25 cellular contexts compared by ENCODE assay signal in the genomic region with DNA sequence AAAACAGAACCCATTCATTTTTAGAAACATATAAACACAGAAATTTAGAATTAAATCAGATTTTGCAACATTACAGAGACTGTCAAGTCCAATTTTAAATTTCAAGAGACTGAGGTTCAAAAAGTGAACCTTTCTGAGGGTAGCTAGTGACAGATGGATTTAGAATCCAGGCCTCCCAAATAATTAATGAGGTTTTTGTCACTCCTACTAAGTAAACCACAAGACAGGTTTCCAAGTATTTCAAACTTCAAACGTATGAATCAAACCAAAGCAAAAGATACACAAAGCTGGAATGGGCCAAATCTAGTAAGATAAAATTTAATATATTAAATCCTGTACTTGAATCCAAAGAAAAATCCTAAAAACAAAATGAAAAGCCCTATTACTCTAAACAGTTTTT. TPM values are rescaled to one million over a fixed set of nuclear protein-coding genes. Genes with fewer than 3 reads are reported as not detected.
A peak's percentile ranks its signal among the peaks of the same experiment; 100 is the strongest.
DNase-seq lines count a peak whose midpoint lies in the region; ATAC-seq and TF ChIP-seq lines count a peak whose summit lies in the region.
"Had no signal": no experiment of that assay in that cellular context is flagged by ENCODE, and none has a peak within 500 bp of the region (broad histone marks: within the 10 kb centered on the region; RNA-seq: fewer than 3 reads in every experiment).

No MANE protein-coding gene starts in this region.

- DNase-seq in CD4-positive, CD25-positive, alpha-beta regulatory T cell, result no peak
- DNase-seq in GM23248 (no peak), T-helper 17 cell (no peak), omental fat pad (ENCODE audit: low spot score) (no peak), MV-4-11 (lab: John Stamatoyannopoulos, UW) (no peak), OCI-M2 (lab: John Stamatoyannopoulos, UW; ENCODE audit: unreplicated experiment) (no peak)
- no peak for DNase-seq in stimulated activated naive CD4-positive, alpha-beta T cell (lab: John Stamatoyannopoulos, UW)
- DNase-seq: Caco-2; DMS53; GDM1; GOT3; HCEC 1CT; KBM-7; NCI-H1105; NCI-H1694; NCI-H2081; NCI-H2171; NCI-H345; NCI-H524; NCI-H774; NK-92 treated with Interleukin-12 subunit alpha and Interleukin-12 subunit beta, amount 100 ng/mL, for 24 hours; Right ventricle myocardium superior had no signal

- no peak overlapping the region for H3K27ac ChIP-seq in CD4-positive, CD25-positive, alpha-beta regulatory T cell (ENCODE audit: insufficient read depth, low read length, poor library complexity, severe bottlenecking)
- H3K27ac ChIP-seq in GM23248, result 0 out of 2 replicates have a peak overlapping the region, but pooled peaks have one; percentile 10
- H3K27ac ChIP-seq: A549 had no signal

- peaks cover 15% of the 10 kb centered on the region for H3K4me1 ChIP-seq in CD4-positive, CD25-positive, alpha-beta regulatory T cell (ENCODE audit: control insufficient read depth, insufficient read depth, low read length, poor library complexity, severe bottlenecking)
- H3K4me1 ChIP-seq in GM23248 (ENCODE audit: insufficient read depth), result peaks cover 22% of the 10 kb centered on the region
- H3K4me1 ChIP-seq: Caco-2 had no signal

- H3K9me3 ChIP-seq in CD4-positive, CD25-positive, alpha-beta regulatory T cell (ENCODE audit: control insufficient read depth in 2 of 2, low read length in 2 of 2), result no peaks in the 10 kb centered on the region
- H3K9me3 ChIP-seq in GM23248 (ENCODE audit: low read depth) (no peaks in the 10 kb centered on the region), T-helper 17 cell (ENCODE audit: control insufficient read depth, low read length, poor library complexity, severe bottlenecking) (no peaks in the 10 kb centered on the region)
- H3K9me3 ChIP-seq: A549, Caco-2 had no signal

- H3K4me3 Mint-ChIP-seq in CD4-positive, CD25-positive, alpha-beta regulatory T cell, result no peak overlapping the region
- no peak overlapping the region for H3K4me3 Mint-ChIP-seq in T-helper 17 cell
- H3K4me3 Mint-ChIP-seq: B cell, CD14-positive monocyte had no signal

- H3K4me1 Mint-ChIP-seq in CD4-positive, CD25-positive, alpha-beta regulatory T cell, result peaks cover 24 to 50% (median 33%) of the 10 kb centered on the region in 4 donors
- H3K4me1 Mint-ChIP-seq in T-helper 17 cell, result peaks cover 12% of the 10 kb centered on the region
- H3K4me1 Mint-ChIP-seq: CD14-positive monocyte had no signal

- H3K9me2 ChIP-seq in GM23248 (ENCODE audit: insufficient read depth), result no peaks in the 10 kb centered on the region

- ATAC-seq in CD4-positive, CD25-positive, alpha-beta regulatory T cell (ENCODE audit: low read depth in 2 of 2), result no peak
- ATAC-seq in T-helper 17 cell (no peak), omental fat pad (ENCODE audit: low FRiP score) (peak; percentile 52)
- ATAC-seq: A549 had no signal

- no peak overlapping the region for H2AFZ ChIP-seq in GM23248

- H3K9ac ChIP-seq in GM23248, result no peak overlapping the region

- peaks cover 20% of the 10 kb centered on the region for H3K36me3 Mint-ChIP-seq in CD4-positive, CD25-positive, alpha-beta regulatory T cell
- no peaks in the 10 kb centered on the region for H3K36me3 Mint-ChIP-seq in T-helper 17 cell (ENCODE audit: low read depth)

- peak overlapping the region in 2 of 3 donors; percentile 16 to 69 for H3K27ac Mint-ChIP-seq in CD4-positive, CD25-positive, alpha-beta regulatory T cell
- peak overlapping the region; percentile 77 for H3K27ac Mint-ChIP-seq in T-helper 17 cell
- H3K27ac Mint-ChIP-seq: B cell had no signal

- peaks cover 28% of the 10 kb centered on the region for H3K36me3 ChIP-seq in CD4-positive, CD25-positive, alpha-beta regulatory T cell (ENCODE audit: control insufficient read depth, insufficient read depth, low read length)
- H3K36me3 ChIP-seq in GM23248 (ENCODE audit: low read depth), result peaks cover 13% of the 10 kb centered on the region; the same call in 1 of the 2 replicates

- in situ Hi-C loops in GM23248 (cut with MboI), result no loop called here

- H4K20me1 ChIP-seq in GM23248 (ENCODE audit: insufficient read depth), result no peaks in the 10 kb centered on the region

- peaks cover 90% of the 10 kb centered on the region for H3K79me2 ChIP-seq in GM23248 (ENCODE audit: insufficient read depth)

- no peak for TF ChIP-seq CTCF in omental fat pad (IDR thresholded peaks at IDR 0.05)

- WGBS in GM23248 (ENCODE audit: low coverage in 1 of 2, low lambda C conversion rate in 2 of 2, missing lambda C conversion rate in 2 of 2), 2 experiments, result 15 to 35% methylated on average over 1 of the region's 1 CpG

- H3K9me3 Mint-ChIP-seq in CD4-positive, CD25-positive, alpha-beta regulatory T cell, result no peaks in the 10 kb centered on the region
- H3K9me3 Mint-ChIP-seq: CD14-positive monocyte had no signal

- H3K27me3 Mint-ChIP-seq in CD4-positive, CD25-positive, alpha-beta regulatory T cell, result no peaks in the 10 kb centered on the region
- H3K27me3 Mint-ChIP-seq in T-helper 17 cell, result no peaks in the 10 kb centered on the region
- H3K27me3 Mint-ChIP-seq: B cell had no signal

- no peaks in the 10 kb centered on the region for H3K27me3 ChIP-seq in CD4-positive, CD25-positive, alpha-beta regulatory T cell (ENCODE audit: control insufficient read depth, insufficient read depth, low read length)
- H3K27me3 ChIP-seq in GM23248 (replicated peaks; ENCODE audit: insufficient read depth), result no peaks in the 10 kb centered on the region

- no peak overlapping the region for H3K4me3 ChIP-seq in CD4-positive, CD25-positive, alpha-beta regulatory T cell (ENCODE audit: low read depth, low read length)
- no peak overlapping the region for H3K4me3 ChIP-seq in GM23248
- H3K4me3 ChIP-seq: A549 had no signal

- H3F3A ChIP-seq in GM23248 (ENCODE audit: insufficient read depth), result peaks cover 26% of the 10 kb centered on the region

- no peak overlapping the region for H3K4me2 ChIP-seq in GM23248 (ENCODE audit: unreplicated experiment)
- H3K4me2 ChIP-seq: A549 had no signal

RNA-seq across cellular contexts. Expression of a gene that starts 25.3 kb away (rescaled TPM):
- total RNA-seq in CD4-positive, CD25-positive, alpha-beta regulatory T cell, result 81.5 TPM
- polyA plus RNA-seq in CD4-positive, CD25-positive, alpha-beta regulatory T cell, result 10 to 100 TPM; 71.8 to 85.4 (median 75.9) TPM
- 32.2 and 41.8 TPM in 2 replicates for total RNA-seq in GM23248 (2014; rRNA removed; shearing (Covaris generic))
- polyA plus RNA-seq in GM23248 (2016; fragmentation: Nextera tagmentation; extraction: Ambion mirVana), result 39.1 and 41.2 TPM in 2 replicates
- total RNA-seq in T-helper 17 cell (10 to 100 TPM; 77.1 to 78.2 TPM), omental fat pad (10 to 100 TPM; 51.3 to 97.6 (median 61.1) TPM)
